ENCODE assay signal across 30 cellular contexts in genomic region chr2:178994264-178994663, GRCh38. TPM values are rescaled to one million over a fixed set of nuclear protein-coding genes. Genes with fewer than 3 reads are reported as not detected.
"Had no signal": no experiment of that assay in that cellular context is flagged by ENCODE, and none has a peak within 500 bp of the region (broad histone marks: within the 10 kb centered on the region; RNA-seq: fewer than 3 reads in every experiment).

No MANE protein-coding gene starts in this region.

- H3K4me1 Mint-ChIP-seq: nephron progenitor cell; neural crest cell; stimulated activated effector memory CD8-positive, alpha-beta T cell treated with anti-CD3 and anti-CD28 coated beads, Interleukin-12 subunit alpha, Interleukin-12 subunit beta, amount 100 ng/mL, for 72 hours had no signal

- DNase-seq: naive thymus-derived CD8-positive, alpha-beta T cell; nephron progenitor cell; nucleus accumbens; retina; sigmoid colon; small intestine; stimulated activated CD4-positive, alpha-beta T cell treated with anti-CD3 and anti-CD28 coated beads, Interleukin-15, amount 100 ng/mL, for 24 hours; stimulated activated CD4-positive, alpha-beta T cell treated with anti-CD3 and anti-CD28 coated beads, Interleukin-2, amount 100 ng/mL, for 24 hours; stimulated activated CD4-positive, alpha-beta T cell treated with anti-CD3 and anti-CD28 coated beads, Interleukin-2, amount 100 ng/mL, for 48 hours; stimulated activated CD4-positive, alpha-beta T cell treated with anti-CD3 and anti-CD28 coated beads, Interleukin-4, amount 100 ng/mL, for 24 hours; stimulated activated naive B cell treated with anti-CD40 and anti-IgM and Interleukin-4, amounts not matched to agents 10 μg/mL and 1 μg/mL and 100 μg/mL, for 72 hours; stimulated activated naive CD4-positive, alpha-beta T cell treated with Interleukin-2 at 50 U/mL for 16 hours; stomach; thyroid gland; trophoblast cell had no signal

- ATAC-seq: naive thymus-derived CD8-positive, alpha-beta T cell; pancreas; stimulated activated effector memory CD8-positive, alpha-beta T cell treated with anti-CD3 and anti-CD28 coated beads, Interleukin-12 subunit alpha, Interleukin-12 subunit beta, amount 100 ng/mL, for 72 hours; stimulated activated naive B cell treated with anti-CD40 and anti-IgM and Interleukin-4, amounts not matched to agents 10 μg/mL and 1 μg/mL and 100 μg/mL, for 72 hours had no signal

- H3K27ac Mint-ChIP-seq: naive thymus-derived CD8-positive, alpha-beta T cell; natural killer cell treated with Interleukin-12 subunit alpha and Interleukin-12 subunit beta and Interleukin-15 and Interleukin-18, amount 100 ng/mL, for 72 hours; nephron progenitor cell; progenitor cell of endocrine pancreas; stimulated activated effector memory CD8-positive, alpha-beta T cell treated with anti-CD3 and anti-CD28 coated beads, Interleukin-12 subunit alpha, Interleukin-12 subunit beta, amount 100 ng/mL, for 72 hours; stimulated activated naive B cell treated with anti-CD40 and anti-IgM and Interleukin-4, amounts not matched to agents 10 μg/mL and 1 μg/mL and 100 μg/mL, for 72 hours; stimulated activated naive CD8-positive, alpha-beta T cell treated with anti-CD3 and anti-CD28 coated beads, Interleukin-15, Interleukin-2, amounts not matched to agents 100 ng/mL and 50 ng/mL, for 24 hours had no signal

- H3K27me3 Mint-ChIP-seq: naive thymus-derived CD8-positive, alpha-beta T cell; natural killer cell treated with Interleukin-12 subunit alpha and Interleukin-12 subunit beta and Interleukin-15 and Interleukin-18, amount 100 ng/mL, for 72 hours; progenitor cell of endocrine pancreas; stimulated activated naive B cell treated with anti-CD40 and anti-IgM and Interleukin-4, amounts not matched to agents 10 μg/mL and 1 μg/mL and 100 μg/mL, for 72 hours; stimulated activated naive CD8-positive, alpha-beta T cell treated with anti-CD3 and anti-CD28 coated beads, Interleukin-15, Interleukin-2, amounts not matched to agents 100 ng/mL and 50 ng/mL, for 24 hours had no signal

- H3K36me3 Mint-ChIP-seq: natural killer cell treated with Interleukin-12 subunit alpha and Interleukin-12 subunit beta and Interleukin-15 and Interleukin-18, amount 100 ng/mL, for 72 hours; stimulated activated effector memory CD8-positive, alpha-beta T cell treated with anti-CD3 and anti-CD28 coated beads, Interleukin-12 subunit alpha, Interleukin-12 subunit beta, amount 100 ng/mL, for 72 hours had no signal

- H3K27ac ChIP-seq: neutrophil, pancreas, right atrium auricular region, right lobe of liver, sigmoid colon, stomach, thoracic aorta, thyroid gland, tibial nerve, upper lobe of left lung, vagina had no signal

- H3K27me3 ChIP-seq: neutrophil, pancreas, right atrium auricular region, right lobe of liver, sigmoid colon, stomach, thyroid gland, tibial nerve, upper lobe of left lung, vagina had no signal

- FAIRE-seq: pancreas, small intestine, urothelium cell line had no signal

- H3K4me1 ChIP-seq: pancreas, right atrium auricular region, sigmoid colon, stomach, thyroid gland, tibial nerve, upper lobe of left lung, vagina had no signal

- H3K4me3 ChIP-seq: pancreas, right atrium auricular region, right lobe of liver, sigmoid colon, stomach, thoracic aorta, thyroid gland, tibial nerve, upper lobe of left lung, vagina had no signal

- H3K4me3 Mint-ChIP-seq: naive thymus-derived CD8-positive, alpha-beta T cell; natural killer cell treated with Interleukin-12 subunit alpha and Interleukin-12 subunit beta and Interleukin-15 and Interleukin-18, amount 100 ng/mL, for 72 hours; nephron progenitor cell; neural crest cell; stimulated activated effector memory CD8-positive, alpha-beta T cell treated with anti-CD3 and anti-CD28 coated beads, Interleukin-12 subunit alpha, Interleukin-12 subunit beta, amount 100 ng/mL, for 72 hours; stimulated activated naive B cell treated with anti-CD40 and anti-IgM and Interleukin-4, amounts not matched to agents 10 μg/mL and 1 μg/mL and 100 μg/mL, for 72 hours; stimulated activated naive CD8-positive, alpha-beta T cell treated with anti-CD3 and anti-CD28 coated beads, Interleukin-15, Interleukin-2, amounts not matched to agents 100 ng/mL and 50 ng/mL, for 24 hours had no signal

- H3K9me3 ChIP-seq: neutrophil, pancreas, right atrium auricular region, right lobe of liver, sigmoid colon, stomach, thoracic aorta, thyroid gland, tibial nerve, upper lobe of left lung, vagina had no signal

- H3K36me3 ChIP-seq: neutrophil, pancreas, right atrium auricular region, right lobe of liver, sigmoid colon, stomach, thoracic aorta, thyroid gland, tibial nerve, upper lobe of left lung, vagina had no signal

- H3K9me3 Mint-ChIP-seq: natural killer cell treated with Interleukin-12 subunit alpha and Interleukin-12 subunit beta and Interleukin-15 and Interleukin-18, amount 100 ng/mL, for 72 hours had no signal

RNA-seq across cellular contexts. Expression of gene CCDC141, which starts 55.7 kb away (rescaled TPM):
- total RNA-seq: neural crest cell, osteocyte had no signal
